9 cellular contexts compared by ENCODE assay signal in genomic region chr10:17805921-17806577, GRCh38. TPM values are rescaled to one million over a fixed set of nuclear protein-coding genes. Genes with fewer than 3 reads are reported as not detected.
DNase-seq lines count a peak whose midpoint lies in the region; ATAC-seq and TF ChIP-seq lines count a peak whose summit lies in the region.
"Had no signal": no experiment of that assay in that cellular context is flagged by ENCODE, and none has a peak within 500 bp of the region (broad histone marks: within the 10 kb centered on the region; RNA-seq: fewer than 3 reads in every experiment).

No MANE protein-coding gene starts in this region.

- H3K36me3 ChIP-seq in DOHH2 (ENCODE audit: control insufficient read depth, low read length), result no peaks in the 10 kb centered on the region
- H3K36me3 ChIP-seq in MM.1S (replicated peaks; ENCODE audit: insufficient read depth, low read length), result no peaks in the 10 kb centered on the region

- H3K36me3 Mint-ChIP-seq in chondrocyte (ENCODE audit: low read depth), result no peaks in the 10 kb centered on the region

- peaks cover 4% of the 10 kb centered on the region for H3K27me3 Mint-ChIP-seq in chondrocyte (ENCODE audit: low read depth)

- H3K9ac ChIP-seq in MM.1S (ENCODE audit: low read length), result no peak overlapping the region

- H3K4me1 ChIP-seq in DOHH2 (ENCODE audit: control insufficient read depth, low read length), result peaks cover 16% of the 10 kb centered on the region
- H3K4me1 ChIP-seq in MM.1S (ENCODE audit: low read length), result no peaks in the 10 kb centered on the region

- H3F3A ChIP-seq in DOHH2 (ENCODE audit: control insufficient read depth, insufficient read depth), result no peaks in the 10 kb centered on the region
- no peaks in the 10 kb centered on the region for H3F3A ChIP-seq in MM.1S (ENCODE audit: insufficient read depth, low read length)

- H3K4me2 ChIP-seq in DOHH2 (ENCODE audit: low read length), result peak overlapping the region; percentile 59
- no peak overlapping the region for H3K4me2 ChIP-seq in MM.1S (ENCODE audit: low read depth, low read length)

- no peak overlapping the region for H2AFZ ChIP-seq in MM.1S (ENCODE audit: low read length)

- H3K4me3 ChIP-seq in DOHH2 (ENCODE audit: low read length), result peak overlapping the region; percentile 26
- no peak overlapping the region for H3K4me3 ChIP-seq in MM.1S (ENCODE audit: low read length)
- H3K4me3 ChIP-seq: lung had no signal

- H3K27me3 ChIP-seq in DOHH2 (ENCODE audit: control insufficient read depth, low read length) (no peaks in the 10 kb centered on the region), MM.1S (replicated peaks; ENCODE audit: insufficient read depth, low read length) (no peaks in the 10 kb centered on the region)

- H3K9me3 ChIP-seq in DOHH2 (ENCODE audit: control insufficient read depth, insufficient read depth, low read length) (peaks cover 4% of the 10 kb centered on the region; the same call in 1 of the 2 replicates), MM.1S (replicated peaks; ENCODE audit: insufficient read depth, low read length) (no peaks in the 10 kb centered on the region)

- no peaks in the 10 kb centered on the region for H4K20me1 ChIP-seq in DOHH2 (ENCODE audit: control insufficient read depth, insufficient read depth, low read depth, low read length)
- H4K20me1 ChIP-seq in MM.1S (ENCODE audit: insufficient read depth, low read length), result no peaks in the 10 kb centered on the region

- no peak overlapping the region for H3K27ac Mint-ChIP-seq in chondrocyte (ENCODE audit: unreplicated experiment)

- DNase-seq in MM.1S (no peak), islet precursor cell (peak; percentile 63), chondrocyte (ENCODE audit: low spot score) (no peak), cerebellar nuclear complex (lab: John Stamatoyannopoulos, UW) (no peak), SIG-M5 (lab: John Stamatoyannopoulos, UW) (no peak)

- H3K9me3 Mint-ChIP-seq in chondrocyte (ENCODE audit: low read depth), result peaks cover 6% of the 10 kb centered on the region

- H3K27ac ChIP-seq in DOHH2 (ENCODE audit: low read depth, low read length) (peak overlapping the region; percentile 19; the same call in 1 of the 2 replicates), MM.1S (ENCODE audit: low read length) (no peak overlapping the region)

- H3K4me1 Mint-ChIP-seq in chondrocyte (ENCODE audit: low read depth), result peaks cover 4% of the 10 kb centered on the region

- TF ChIP-seq CTCF in DOHH2 (IDR thresholded peaks at IDR 0.05; ENCODE audit: low read depth, low read length, poor library complexity, severe bottlenecking), result peak; percentile 80
- TF ChIP-seq CTCF in MM.1S (IDR thresholded peaks at IDR 0.05; ENCODE audit: low read length), result peak; percentile 27; the same call in 1 of the 2 replicates
- no peak for TF ChIP-seq CTCF in chondrocyte (IDR thresholded peaks at IDR 0.05)

- H3K9me2 ChIP-seq in DOHH2 (replicated peaks; ENCODE audit: control insufficient read depth, low read length), result no peaks in the 10 kb centered on the region
- H3K9me2 ChIP-seq in MM.1S (replicated peaks; ENCODE audit: insufficient read depth, low read length), result no peaks in the 10 kb centered on the region

- no peak overlapping the region for H3K4me3 Mint-ChIP-seq in chondrocyte (ENCODE audit: unreplicated experiment)

- no peaks in the 10 kb centered on the region for H3K79me2 ChIP-seq in DOHH2 (ENCODE audit: control insufficient read depth, low read length)
- no peaks in the 10 kb centered on the region for H3K79me2 ChIP-seq in MM.1S (ENCODE audit: low read length)

- ATAC-seq in GM19351 (IDR thresholded peaks at IDR 0.05; ENCODE audit: unreplicated experiment), result peak; percentile 92
- ATAC-seq in GM18858 (IDR thresholded peaks at IDR 0.05; ENCODE audit: unreplicated experiment), result no peak

RNA-seq across cellular contexts. Expression of gene MRC1, which starts 3.1 kb away (rescaled TPM):
- 0.07 TPM in 1 of 3 replicates, not detected in the others for total RNA-seq in chondrocyte

RNA-seq across cellular contexts. Expression of gene TMEM236, which starts 54.0 kb away (rescaled TPM):
- total RNA-seq in chondrocyte, result 0.07 to 0.23 TPM (median 0.22 TPM) in 3 replicates
